15 cellular contexts compared by ENCODE assay signal in the genomic region with DNA sequence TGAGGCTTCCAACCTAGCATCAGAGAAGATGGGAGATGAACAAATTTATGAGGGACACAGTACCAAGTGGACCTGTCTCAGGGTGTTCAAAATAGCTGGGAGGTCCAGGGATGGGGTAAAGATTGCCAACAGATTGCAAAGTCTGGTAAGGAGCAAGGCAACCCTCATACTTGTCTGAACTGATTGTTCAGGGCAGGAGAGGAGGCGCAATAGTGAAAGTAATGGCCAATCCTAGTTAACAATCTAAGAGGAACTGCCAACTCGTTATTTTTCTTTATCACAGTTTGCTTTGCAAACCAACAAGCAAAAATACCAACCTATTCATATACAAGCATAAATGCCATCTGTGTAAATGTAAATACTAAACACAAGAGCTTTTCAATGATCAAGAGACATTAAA.
DNase-seq lines count a peak whose midpoint lies in the region; ATAC-seq and TF ChIP-seq lines count a peak whose summit lies in the region.
"Had no signal": no experiment of that assay in that cellular context is flagged by ENCODE, and none has a peak within 500 bp of the region (broad histone marks: within the 10 kb centered on the region; RNA-seq: fewer than 3 reads in every experiment).

No MANE protein-coding gene starts in this region.

- TF ChIP-seq CTCF in left ventricle myocardium inferior (IDR thresholded peaks at IDR 0.05; ENCODE audit: borderline replicate concordance) (no peak), natural killer cell (IDR thresholded peaks at IDR 0.05) (no peak)

- H3K36me3 ChIP-seq in left ventricle myocardium inferior = no peaks in the 10 kb centered on the region

- no peak overlapping the region for H3K27ac Mint-ChIP-seq in natural killer cell
- H3K27ac Mint-ChIP-seq: CD4-positive, CD25-positive, alpha-beta regulatory T cell had no signal

- no peaks in the 10 kb centered on the region for H3K4me1 Mint-ChIP-seq in natural killer cell

- H3K9me3 Mint-ChIP-seq in natural killer cell = no peaks in the 10 kb centered on the region
- H3K9me3 Mint-ChIP-seq: CD4-positive, CD25-positive, alpha-beta regulatory T cell had no signal

- H3K4me1 ChIP-seq in left ventricle myocardium inferior = peaks cover 11% of the 10 kb centered on the region

- intact Hi-C loops in left ventricle myocardium inferior (cut with micrococcal nuclease) = no loop called here
- intact Hi-C loops in natural killer cell (cut with micrococcal nuclease) = no loop called here

- no peaks in the 10 kb centered on the region for H3K9me3 ChIP-seq in left ventricle myocardium inferior (replicated peaks)

- peak; percentile 87 for ATAC-seq in GM18907 (IDR thresholded peaks at IDR 0.05; ENCODE audit: unreplicated experiment)
- peak; percentile 59 for ATAC-seq in GM19467 (IDR thresholded peaks at IDR 0.05; ENCODE audit: unreplicated experiment)
- peak; percentile 54 for ATAC-seq in HG03159 (IDR thresholded peaks at IDR 0.05; ENCODE audit: unreplicated experiment)
- no peak for ATAC-seq in HG03342 (IDR thresholded peaks at IDR 0.05; ENCODE audit: unreplicated experiment)
- ATAC-seq in natural killer cell = no peak
- ATAC-seq: Panc1, SK-N-SH treated with all-trans-retinoic acid at 6 μM for 48 hours had no signal

- H3K4me3 Mint-ChIP-seq in natural killer cell = no peak overlapping the region
- H3K4me3 Mint-ChIP-seq: CD4-positive, CD25-positive, alpha-beta regulatory T cell had no signal

- no peaks in the 10 kb centered on the region for H3K36me3 Mint-ChIP-seq in natural killer cell

- H3K27me3 Mint-ChIP-seq in natural killer cell (ENCODE audit: low read depth in 2 of 2) = no peaks in the 10 kb centered on the region
- H3K27me3 Mint-ChIP-seq: CD4-positive, CD25-positive, alpha-beta regulatory T cell had no signal

- H3K27ac ChIP-seq in left ventricle myocardium inferior (replicated peaks) = no peak overlapping the region

- no peak for DNase-seq in DMS79 treated with DMSO at 0.1 percent for 48 hours (lab: John Stamatoyannopoulos, UW)
- no peak for DNase-seq in left ventricle myocardium inferior
- DNase-seq in natural killer cell = no peak
- DNase-seq: CD4-positive, CD25-positive, alpha-beta regulatory T cell; Kasumi-1; NCI-H1417 treated with DMSO at 0.1 percent for 48 hours; NCI-H187; NCI-H446 treated with DMSO at 0.1 percent for 48 hours; NCI-H748 treated with DMSO at 0.1 percent for 48 hours had no signal

- H3K4me3 ChIP-seq in left ventricle myocardium inferior = no peak overlapping the region

- H3K27me3 ChIP-seq in left ventricle myocardium inferior (ENCODE audit: low read depth) = no peaks in the 10 kb centered on the region

Comparison
In these comparisons a context has a peak if more than half of its experiments do, and no peak if none do; other contexts are left out.
1. ATAC-seq: peak in GM18907 (single experiment), GM19467 (single experiment) and HG03159 (single experiment); none in HG03342 (single experiment) and natural killer cell (0 of 3).